8 cellular contexts compared by ENCODE assay signal in genomic region chr19:47225746-47226425, GRCh38. TPM values are rescaled to one million over a fixed set of nuclear protein-coding genes. Genes with fewer than 3 reads are reported as not detected.
A peak's percentile ranks its signal among the peaks of the same experiment; 100 is the strongest.
DNase-seq lines count a peak whose midpoint lies in the region; ATAC-seq and TF ChIP-seq lines count a peak whose summit lies in the region.

No MANE protein-coding gene starts in this region.

- peaks cover 0 to 2% (median 0%) of the 10 kb centered on the region in 5 experiments for H3K9me3 Mint-ChIP-seq in brain

- H3K36me3 Mint-ChIP-seq in brain, result peaks cover 28% of the 10 kb centered on the region

- no peaks in the 10 kb centered on the region for H3K9me3 ChIP-seq in iPS-18a (ENCODE audit: control insufficient read depth, low read depth, low read length)

- ATAC-seq in HG02678 (IDR thresholded peaks at IDR 0.05; ENCODE audit: unreplicated experiment) (peak; percentile 53), HG03378 (IDR thresholded peaks at IDR 0.05; ENCODE audit: unreplicated experiment) (no peak)

- H3K9ac ChIP-seq in iPS-18a (ENCODE audit: low read length), result peak overlapping the region; percentile 50

- peak overlapping the region; percentile 39 to 84 (median 78) for H3K4me3 Mint-ChIP-seq in brain

- peak overlapping the region; percentile 64 for H3K4me3 ChIP-seq in iPS-18a (ENCODE audit: low read length)
- peak overlapping the region; percentile 71 for H3K4me3 ChIP-seq in skeletal muscle cell (ENCODE audit: low read depth, low read length)

- peaks cover 4% of the 10 kb centered on the region for H3K27me3 Mint-ChIP-seq in brain

- peaks cover 12% of the 10 kb centered on the region for H3K27me3 ChIP-seq in iPS-18a (ENCODE audit: control insufficient read depth, insufficient read depth, low read length)

- H3K4me1 Mint-ChIP-seq in brain, result peaks cover 26% of the 10 kb centered on the region

- H3K27ac Mint-ChIP-seq in brain, result peak overlapping the region; percentile 90 to 98 (median 95)

- peak; percentile 34 for TF ChIP-seq CTCF in GM10248 (IDR thresholded peaks at IDR 0.05; ENCODE audit: control extremely low read depth, extremely low read depth, low read depth, missing control alignments)
- TF ChIP-seq CTCF in brain (conservative IDR thresholded peaks at IDR 0.05), result peak; percentile 33 to 40

- H3K27ac ChIP-seq in iPS-18a (ENCODE audit: low read length), result peak overlapping the region; percentile 2

- DNase-seq in GM10248 (ENCODE audit: extremely low spot score) (peak; percentile 94), NCI-H2081 (lab: John Stamatoyannopoulos, UW) (peak; percentile 84 to 86), UCSD-AML1 (lab: John Stamatoyannopoulos, UW; ENCODE audit: unreplicated experiment) (peak; percentile 90), skeletal muscle cell (ENCODE audit: low read depth) (peak; percentile 49)

- peaks cover 4% of the 10 kb centered on the region for H3K36me3 ChIP-seq in iPS-18a (ENCODE audit: control insufficient read depth, low read depth, low read length)

- CTCF ChIA-PET in GM10248 (lab: Yijun Ruan, JAX), result interaction anchor here (0.6 to 11.8 kb wide), 17 partner anchors 9 to 95 kb away, joined by 3 to 153 read pairs (median 5); partner anchors contain the start of genes CCDC9 and SAE1

- POLR2A ChIA-PET in GM10248 (lab: Yijun Ruan, JAX), result interaction anchor here (0.5 to 4.0 kb wide), 30 partner anchors 8 to 438 kb away, joined by 3 to 61 read pairs (median 6); partner anchors contain the start of genes CCDC9, INAFM1, SAE1 and SLC1A5

- H3K4me1 ChIP-seq in iPS-18a (ENCODE audit: control insufficient read depth, low read depth, low read length), result peaks cover 19% of the 10 kb centered on the region

RNA-seq across cellular contexts. Expression of gene BBC3, which starts 5.1 kb away (rescaled TPM):
- polyA plus RNA-seq in brain (ENCODE audit: insufficient read depth, low read depth, low replicate concordance), result 12.1 TPM

RNA-seq across cellular contexts. Expression of gene CCDC9, which starts 30.4 kb away (rescaled TPM):
- 19.3 TPM for polyA plus RNA-seq in brain (ENCODE audit: insufficient read depth, low read depth, low replicate concordance)

RNA-seq across cellular contexts. Expression of gene INAFM1, which starts 48.8 kb away (rescaled TPM):
- polyA plus RNA-seq in brain (ENCODE audit: insufficient read depth, low read depth, low replicate concordance), result 14.4 TPM
